Comparison of ENCODE assay signal across 8 cellular contexts in the genomic region with DNA sequence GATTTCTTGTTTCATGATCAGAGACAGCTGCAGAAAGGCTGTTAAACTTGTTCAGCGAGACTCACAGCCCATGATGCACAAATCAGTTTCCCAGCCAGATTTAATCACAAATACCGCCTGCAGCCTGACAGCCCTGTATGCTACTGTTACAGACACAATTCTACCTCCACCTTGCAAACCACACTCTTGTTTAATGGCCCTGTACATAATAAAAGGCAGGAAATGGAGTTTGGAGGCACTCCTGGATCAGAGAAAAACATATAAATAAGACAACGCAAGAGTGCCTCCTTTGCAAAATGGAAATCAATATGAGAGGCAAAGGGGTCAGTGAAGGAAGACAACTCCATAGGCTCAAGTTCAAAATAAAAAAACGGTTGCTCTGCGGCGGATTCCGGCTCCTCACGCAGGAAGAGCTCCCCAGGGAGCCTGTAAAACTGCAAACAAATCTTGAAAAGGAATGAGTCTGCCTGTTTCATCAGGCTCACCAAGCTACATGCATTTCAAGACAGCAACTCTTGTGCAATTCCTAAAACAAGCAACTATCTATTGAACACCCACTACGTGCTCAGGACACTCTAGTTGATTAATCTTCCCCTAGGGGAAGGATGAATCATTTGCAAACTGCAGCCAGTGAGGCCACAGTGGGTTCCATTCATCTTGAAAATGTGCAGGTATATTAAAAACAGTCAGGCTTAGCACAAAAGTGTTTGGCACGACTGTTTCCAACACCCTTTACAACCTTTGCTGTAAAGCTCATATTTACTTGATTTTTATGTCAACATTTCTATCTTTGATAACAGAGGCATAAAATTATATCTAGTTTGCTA. TPM values are rescaled to one million over a fixed set of nuclear protein-coding genes. Genes with fewer than 3 reads are reported as not detected.
DNase-seq lines count a peak whose midpoint lies in the region; ATAC-seq, FAIRE-seq and TF ChIP-seq lines count a peak whose summit lies in the region.

No MANE protein-coding gene starts in this region.

- 44 to 46% methylated on average over 10 of the region's 10 CpGs for WGBS in testis, 2 donors

- H3K4me3 ChIP-seq in bronchial epithelial cell (ENCODE audit: low read depth, low read length) (no peak overlapping the region), neuron (ENCODE audit: low read length) (no peak overlapping the region), testis (no peak overlapping the region)

- H3K9me3 ChIP-seq in neuron (ENCODE audit: low read length) (no peaks in the 10 kb centered on the region), testis (no peaks in the 10 kb centered on the region)

- peak; percentile 20 for DNase-seq in GF-D8 (lab: John Stamatoyannopoulos, UW)
- DNase-seq in NCI-H2107 treated with DMSO at 0.1 percent for 48 hours (lab: John Stamatoyannopoulos, UW; ENCODE audit: unreplicated experiment), result peak; percentile 81
- peak; percentile 98 for DNase-seq in bronchial epithelial cell (ENCODE audit: low read depth)
- no peak for DNase-seq in GM19240 (ENCODE audit: insufficient read length, low spot score)
- DNase-seq in testis, result no peak
- no peak for DNase-seq in RKO (ENCODE audit: low spot score)

- no peak for FAIRE-seq in bronchial epithelial cell (lab: Jason Lieb, UNC)

- H2AFZ ChIP-seq in neuron (ENCODE audit: low read depth, low read length), result peak overlapping the region; percentile 14

- no peak for TF ChIP-seq POLR2A in testis (IDR thresholded peaks at IDR 0.05)

- intact Hi-C loops in testis (cut with DNase I; ENCODE audit: low total_unique reads), result no loop called here

- TF ChIP-seq CTCF in bronchial epithelial cell (IDR thresholded peaks at IDR 0.05; ENCODE audit: insufficient read depth, low read length, severe bottlenecking) (no peak), testis (IDR thresholded peaks at IDR 0.05) (no peak)

- no peaks in the 10 kb centered on the region for H3K36me3 ChIP-seq in bronchial epithelial cell (ENCODE audit: control insufficient read depth, insufficient read depth, low read length)
- no peaks in the 10 kb centered on the region for H3K36me3 ChIP-seq in neuron (ENCODE audit: insufficient read depth, low read length)
- H3K36me3 ChIP-seq in testis (ENCODE audit: low read depth, missing control alignments), result no peaks in the 10 kb centered on the region

- H3K4me1 ChIP-seq in neuron (ENCODE audit: insufficient read depth, low read length), result no peaks in the 10 kb centered on the region
- peaks cover 32% of the 10 kb centered on the region for H3K4me1 ChIP-seq in testis

- H3K27me3 ChIP-seq in bronchial epithelial cell (ENCODE audit: control insufficient read depth, insufficient read depth, low read length), result no peaks in the 10 kb centered on the region
- no peaks in the 10 kb centered on the region for H3K27me3 ChIP-seq in neuron (ENCODE audit: insufficient read depth, low read length)
- H3K27me3 ChIP-seq in testis, result no peaks in the 10 kb centered on the region

- peak overlapping the region in 1 of 2 donors; percentile 39 for H3K27ac ChIP-seq in testis

- ATAC-seq in HG03097 (IDR thresholded peaks at IDR 0.05; ENCODE audit: low FRiP score, unreplicated experiment), result no peak

RNA-seq across cellular contexts. Expression of a gene that starts 37.5 kb away (rescaled TPM):
- total RNA-seq in bronchial epithelial cell, result 25.0 and 25.3 TPM in 2 replicates
- 100 to 1,000 TPM in 1 of 2 donors, 10 to 100 TPM in 1; 90.1 to 125 TPM for total RNA-seq in testis
- polyA plus RNA-seq in testis (ENCODE audit: insufficient read depth, low read depth, low replicate concordance), result 62.2 TPM

Comparison
In these comparisons a context has a peak if more than half of its experiments do, and no peak if none do; other contexts are left out.
1. DNase-seq: peak in GF-D8 (single experiment), NCI-H2107 treated with DMSO at 0.1 percent for 48 hours (single experiment) and bronchial epithelial cell (single experiment); none in GM19240 (single experiment), testis (single experiment) and RKO (single experiment).